ENCODE assay signal across 24 cellular contexts in the genomic region with DNA sequence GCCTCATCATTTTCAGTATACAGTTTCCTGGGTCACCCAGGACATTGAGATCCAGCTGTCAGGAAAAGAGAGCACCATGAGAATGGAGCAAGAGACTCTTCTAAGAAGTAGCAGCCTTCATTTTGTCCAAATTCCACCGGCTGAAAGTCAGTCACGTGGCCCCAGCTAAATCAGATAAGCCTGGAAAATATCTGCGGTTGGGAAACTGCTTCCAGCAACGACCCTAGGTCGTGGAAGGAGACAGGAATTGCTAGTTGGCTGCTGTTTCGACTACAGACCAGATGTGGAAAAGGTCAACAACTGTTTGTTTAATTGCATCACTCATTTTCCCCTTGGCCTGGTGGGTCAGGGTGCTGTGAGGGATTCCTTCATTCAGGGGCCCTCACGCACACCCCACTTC.
A peak's percentile ranks its signal among the peaks of the same experiment; 100 is the strongest.
DNase-seq lines count a peak whose midpoint lies in the region; ATAC-seq and TF ChIP-seq lines count a peak whose summit lies in the region.
"Had no signal": no experiment of that assay in that cellular context is flagged by ENCODE, and none has a peak within 500 bp of the region (broad histone marks: within the 10 kb centered on the region; RNA-seq: fewer than 3 reads in every experiment).

No MANE protein-coding gene starts in this region.

- H3K27me3 Mint-ChIP-seq in immature natural killer cell (ENCODE audit: low read depth in 3 of 3) = peaks cover 0 to 8% (median 2%) of the 10 kb centered on the region in 3 donors
- H3K27me3 Mint-ChIP-seq: activated CD4-positive, alpha-beta T cell treated with anti-CD3 and anti-CD28 coated beads, Interleukin-2, amount 10 ng/mL, durations not matched to agents 7 days and 5 days had no signal

- no peak for TF ChIP-seq EP300 in transverse colon (IDR thresholded peaks at IDR 0.05; ENCODE audit: low read depth)

- H2AFZ ChIP-seq in osteoblast (ENCODE audit: low read length) = no peak overlapping the region

- H3K4me3 ChIP-seq in SJCRH30 (no peak overlapping the region), right cardiac atrium (ENCODE audit: low read length) (no peak overlapping the region), transverse colon (no peak overlapping the region), osteoblast (ENCODE audit: insufficient read depth, low read length) (no peak overlapping the region)
- H3K4me3 ChIP-seq: gastrocnemius medialis, ovary, SK-N-MC had no signal

- no peaks in the 10 kb centered on the region for H3K4me1 Mint-ChIP-seq in immature natural killer cell
- H3K4me1 Mint-ChIP-seq: activated CD4-positive, alpha-beta T cell treated with anti-CD3 and anti-CD28 coated beads, Interleukin-2, amount 10 ng/mL, durations not matched to agents 7 days and 5 days; naive thymus-derived CD4-positive, alpha-beta T cell had no signal

- H4K20me1 ChIP-seq in osteoblast (ENCODE audit: insufficient read depth, low read length) = no peaks in the 10 kb centered on the region

- no peaks in the 10 kb centered on the region for H3K36me3 Mint-ChIP-seq in immature natural killer cell

- H3K27me3 ChIP-seq in SJCRH30 (no peaks in the 10 kb centered on the region), right cardiac atrium (ENCODE audit: control insufficient read depth, insufficient read depth) (no peaks in the 10 kb centered on the region), transverse colon (no peaks in the 10 kb centered on the region), osteoblast (ENCODE audit: insufficient read depth, low read length) (no peaks in the 10 kb centered on the region)
- H3K27me3 ChIP-seq: BE2C, ovary had no signal

- H3K27ac ChIP-seq in SJCRH30 = peak overlapping the region; percentile 34
- no peak overlapping the region for H3K27ac ChIP-seq in right cardiac atrium (ENCODE audit: low read length)
- peak overlapping the region in 2 of 4 donors; percentile 7 to 17 for H3K27ac ChIP-seq in transverse colon
- no peak overlapping the region for H3K27ac ChIP-seq in osteoblast (ENCODE audit: low read depth, low read length)
- H3K27ac ChIP-seq: epithelial cell of prostate, gastrocnemius medialis, ovary, SK-N-MC, VCaP had no signal

- no peak for TF ChIP-seq POLR2A in transverse colon (IDR thresholded peaks at IDR 0.05)

- H3K79me2 ChIP-seq in osteoblast (ENCODE audit: insufficient read depth, low read length) = no peaks in the 10 kb centered on the region

- H3K4me1 ChIP-seq in SJCRH30 (peaks cover 16% of the 10 kb centered on the region), right cardiac atrium (ENCODE audit: control insufficient read depth, insufficient read depth, low read length) (no peaks in the 10 kb centered on the region), transverse colon (peaks cover 0 to 2% (median 0%) of the 10 kb centered on the region in 4 donors), osteoblast (ENCODE audit: insufficient read depth, low read length) (no peaks in the 10 kb centered on the region)
- H3K4me1 ChIP-seq: gastrocnemius medialis had no signal

- H3K9me3 Mint-ChIP-seq in immature natural killer cell = peaks cover 0 to 3% (median 0%) of the 10 kb centered on the region in 6 donors
- H3K9me3 Mint-ChIP-seq: activated CD4-positive, alpha-beta T cell treated with anti-CD3 and anti-CD28 coated beads, Interleukin-2, amount 10 ng/mL, durations not matched to agents 7 days and 5 days; activated T-helper 1 cell treated with anti-CD3 and anti-CD28 coated beads, Interleukin-12 subunit alpha, Interleukin-12 subunit beta, Interleukin-2, Interleukin-4 antibody, amounts not matched to agents 30 ng/mL and 10 ng/mL and 1 ng/mL, durations not matched to agents 14 hours and 24 hours and 36 hours had no signal

- 28% methylated on average over 7 of the region's 7 CpGs for WGBS in right cardiac atrium
- 10 to 52% methylated on average over 2 to 7 of the region's 7 CpGs for WGBS in transverse colon (ENCODE audit: low coverage in 1 of 2), 2 donors

- H3K36me3 ChIP-seq in SJCRH30 (no peaks in the 10 kb centered on the region), transverse colon (no peaks in the 10 kb centered on the region), osteoblast (ENCODE audit: insufficient read depth, low read length) (no peaks in the 10 kb centered on the region)
- H3K36me3 ChIP-seq: BE2C, gastrocnemius medialis, ovary had no signal

- in situ Hi-C loops in transverse colon (cut with MboI; ENCODE audit: low pct_ligation_motif_present in 1 of 4, low pct_unique_long_range_greater_than_20kb in 1 of 4, low sequenced_read_pairs in 3 of 4) = no loop called here

- peak; percentile 37 for DNase-seq in ELF-1 (ENCODE audit: low read depth, low spot score)
- peak; percentile 49 to 69 for DNase-seq in SJCRH30
- DNase-seq in right cardiac atrium = no peak
- peak; percentile 8 for DNase-seq in transverse colon
- no peak for DNase-seq in immature natural killer cell
- no peak for DNase-seq in osteoblast (ENCODE audit: insufficient read length, low spot score, missing footprints)
- DNase-seq: activated CD4-positive, alpha-beta T cell treated with anti-CD3 and anti-CD28 coated beads, Interleukin-2, amount 10 ng/mL, durations not matched to agents 7 days and 5 days; activated naive CD4-positive, alpha-beta T cell treated with anti-CD3 and anti-CD28 coated beads, Interleukin-2, amount 50 U/mL, for 16 hours; aorta; BE2C; DMS79; gastrocnemius medialis; H7; mesendoderm; MM.1S; naive thymus-derived CD4-positive, alpha-beta T cell; NCI-H1436 treated with DMSO at 0.1 percent for 48 hours; NCI-H510A treated with DMSO at 0.1 percent for 48 hours; ovary had no signal

- intact Hi-C loops in right cardiac atrium (cut with DNase I) = no loop called here
- intact Hi-C loops in transverse colon (cut with DNase I; ENCODE audit: low total_unique reads) = no loop called here

- H3K27ac Mint-ChIP-seq in immature natural killer cell = no peak overlapping the region
- H3K27ac Mint-ChIP-seq: activated CD4-positive, alpha-beta T cell treated with anti-CD3 and anti-CD28 coated beads, Interleukin-2, amount 10 ng/mL, durations not matched to agents 7 days and 5 days; activated T-helper 1 cell treated with anti-CD3 and anti-CD28 coated beads, Interleukin-12 subunit alpha, Interleukin-12 subunit beta, Interleukin-2, Interleukin-4 antibody, amounts not matched to agents 30 ng/mL and 10 ng/mL and 1 ng/mL, durations not matched to agents 14 hours and 24 hours and 36 hours; naive thymus-derived CD4-positive, alpha-beta T cell had no signal

- ATAC-seq in right cardiac atrium (peak; percentile 24 to 72), HG03342 (IDR thresholded peaks at IDR 0.05; ENCODE audit: unreplicated experiment) (no peak)
- ATAC-seq: gastrocnemius medialis; naive thymus-derived CD4-positive, alpha-beta T cell had no signal

- H3K9me3 ChIP-seq in SJCRH30 (replicated peaks) (no peaks in the 10 kb centered on the region), right cardiac atrium (ENCODE audit: control insufficient read depth, low read length) (no peaks in the 10 kb centered on the region), transverse colon (no peaks in the 10 kb centered on the region), osteoblast (ENCODE audit: low read depth, low read length) (no peaks in the 10 kb centered on the region)
- H3K9me3 ChIP-seq: BE2C, gastrocnemius medialis, ovary had no signal

- TF ChIP-seq CTCF in transverse colon (IDR thresholded peaks at IDR 0.05) (no peak), osteoblast (IDR thresholded peaks at IDR 0.05; ENCODE audit: extremely low read depth, low read depth, low read length) (no peak)

- no peak overlapping the region for H3K4me3 Mint-ChIP-seq in immature natural killer cell
- H3K4me3 Mint-ChIP-seq: activated CD4-positive, alpha-beta T cell treated with anti-CD3 and anti-CD28 coated beads, Interleukin-2, amount 10 ng/mL, durations not matched to agents 7 days and 5 days; activated T-helper 1 cell treated with anti-CD3 and anti-CD28 coated beads, Interleukin-12 subunit alpha, Interleukin-12 subunit beta, Interleukin-2, Interleukin-4 antibody, amounts not matched to agents 30 ng/mL and 10 ng/mL and 1 ng/mL, durations not matched to agents 14 hours and 24 hours and 36 hours had no signal

- H3K4me2 ChIP-seq in osteoblast (ENCODE audit: insufficient read depth, low read length) = no peak overlapping the region

Comparison
In these comparisons a context has a peak if more than half of its experiments do, and no peak if none do; other contexts are left out.
1. DNase-seq: peak in ELF-1 (single experiment), SJCRH30 (2 of 2) and transverse colon (single experiment); none in right cardiac atrium (0 of 3), immature natural killer cell (0 of 3) and osteoblast (single experiment).